In the genomic region with DNA sequence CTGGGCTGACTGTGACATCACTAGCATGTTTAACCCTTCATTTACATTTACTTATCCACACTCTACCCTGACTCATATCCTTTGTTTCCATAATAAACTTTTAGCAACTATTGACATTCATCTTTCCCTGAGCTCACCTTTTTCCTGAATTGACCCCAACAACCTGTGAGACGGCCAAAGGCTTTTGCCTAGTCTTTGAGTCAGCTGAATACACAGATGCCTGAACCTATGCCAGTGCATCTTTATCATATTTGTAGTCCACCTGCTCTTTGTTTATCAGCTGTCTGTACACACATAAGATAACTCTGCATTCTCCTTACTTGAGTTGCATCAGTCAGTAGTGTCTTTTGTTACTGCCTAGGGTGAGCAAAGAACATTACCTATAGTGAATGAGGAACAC, we compare ENCODE assay signal across 20 cellular contexts.
A peak's percentile ranks its signal among the peaks of the same experiment; 100 is the strongest.
DNase-seq lines count a peak whose midpoint lies in the region; ATAC-seq and TF ChIP-seq lines count a peak whose summit lies in the region.
"Had no signal": no experiment of that assay in that cellular context is flagged by ENCODE, and none has a peak within 500 bp of the region (broad histone marks: within the 10 kb centered on the region; RNA-seq: fewer than 3 reads in every experiment).

No MANE protein-coding gene starts in this region.

- TF ChIP-seq CTCF in Caco-2 (IDR thresholded peaks at IDR 0.05; ENCODE audit: insufficient read depth in 1 of 2, low read depth in 1 of 2, low read length in 1 of 2, severe bottlenecking in 1 of 2, unreplicated experiment in 1 of 2) (no peak), LNCaP clone FGC (IDR thresholded peaks at IDR 0.05; ENCODE audit: control insufficient read depth, extremely low read depth, insufficient read depth) (no peak)

- CTCF ChIA-PET in Caco-2 (lab: Charles Lee) = no interaction called here

- H3K4me2 ChIP-seq in GM23248 (ENCODE audit: unreplicated experiment) = no peak overlapping the region

- no peak overlapping the region for H3K9ac ChIP-seq in GM23248

- WGBS in GM23248 (ENCODE audit: low coverage in 1 of 2, low lambda C conversion rate in 2 of 2, missing lambda C conversion rate in 2 of 2), 2 experiments = 86 to 91% methylated on average over 1 of the region's 1 CpG

- H3K27me3 ChIP-seq in Caco-2 (replicated peaks; ENCODE audit: control insufficient read depth, insufficient read depth, low read length) (no peaks in the 10 kb centered on the region), GM23248 (replicated peaks; ENCODE audit: insufficient read depth) (no peaks in the 10 kb centered on the region)

- no peak overlapping the region for H2AFZ ChIP-seq in GM23248

- POLR2A ChIA-PET in Caco-2 (lab: Charles Lee) = interaction anchor here (0.5 kb wide), 1 partner anchor 1760 kb away, joined by 4 read pairs; the partner anchor contains the start of gene DELE1

- no peaks in the 10 kb centered on the region for H4K20me1 ChIP-seq in GM23248 (ENCODE audit: insufficient read depth)

- in situ Hi-C loops in GM23248 (cut with MboI) = no loop called here

- H3K36me3 ChIP-seq in Caco-2 (ENCODE audit: control insufficient read depth, insufficient read depth, low read length) = no peaks in the 10 kb centered on the region
- no peaks in the 10 kb centered on the region for H3K36me3 ChIP-seq in GM23248 (ENCODE audit: low read depth)

- peaks cover 39% of the 10 kb centered on the region for H3K4me1 ChIP-seq in Caco-2
- H3K4me1 ChIP-seq in GM23248 (ENCODE audit: insufficient read depth) = peaks cover 23% of the 10 kb centered on the region

- H3K36me3 Mint-ChIP-seq in Caco-2 (ENCODE audit: insufficient read depth, unreplicated experiment) = no peaks in the 10 kb centered on the region
- H3K36me3 Mint-ChIP-seq: CD8-positive, alpha-beta T cell; T-cell had no signal

- BruUV-seq in Caco-2 (replicated peaks; lab: Mats Ljungman, UMichigan) = no TSS peak

- peaks cover 32% of the 10 kb centered on the region for H3K4me1 Mint-ChIP-seq in Caco-2 (ENCODE audit: low read depth, unreplicated experiment)
- H3K4me1 Mint-ChIP-seq: T-cell had no signal

- H3K27ac ChIP-seq in GM23248 = no peak overlapping the region
- H3K27ac ChIP-seq: C4-2B, HL-60 had no signal

- H3K27me3 Mint-ChIP-seq in Caco-2 (ENCODE audit: insufficient read depth, unreplicated experiment) = no peaks in the 10 kb centered on the region
- H3K27me3 Mint-ChIP-seq: B cell, T-cell had no signal

- H3F3A ChIP-seq in GM23248 (ENCODE audit: insufficient read depth) = 0 out of 2 replicates have a peak, but pooled peaks cover 4% of the 10 kb centered on the region

- H3K27ac Mint-ChIP-seq in Caco-2 (ENCODE audit: unreplicated experiment) = peak overlapping the region; percentile 84
- H3K27ac Mint-ChIP-seq: B cell; CD8-positive, alpha-beta T cell; T-cell had no signal

- H3K4me3 ChIP-seq in Caco-2 (ENCODE audit: low read depth, low read length) (no peak overlapping the region), LNCaP clone FGC (ENCODE audit: low read depth, low read length) (no peak overlapping the region), GM23248 (no peak overlapping the region)

- H3K4me3 Mint-ChIP-seq in Caco-2 (ENCODE audit: unreplicated experiment) = no peak overlapping the region
- H3K4me3 Mint-ChIP-seq: B cell; CD8-positive, alpha-beta T cell; T-cell had no signal

- intact Hi-C loops in Caco-2 (cut with micrococcal nuclease; ENCODE audit: unreplicated experiment) = loop anchor here (1.0 to 5.0 kb wide), 3 partner anchors 24 to 281 kb away; partner anchors contain the start of gene NR3C1

- H3K9me2 ChIP-seq in GM23248 (ENCODE audit: insufficient read depth) = no peaks in the 10 kb centered on the region

- H3K9me3 Mint-ChIP-seq in Caco-2 (ENCODE audit: unreplicated experiment) = peaks cover 14% of the 10 kb centered on the region
- H3K9me3 Mint-ChIP-seq: CD8-positive, alpha-beta T cell; T-cell had no signal

- no peak for ATAC-seq in GM19351 (IDR thresholded peaks at IDR 0.05; ENCODE audit: unreplicated experiment)
- ATAC-seq: CD8-positive, alpha-beta T cell; T-cell had no signal

- H3K9me3 ChIP-seq in Caco-2 (no peaks in the 10 kb centered on the region), GM23248 (ENCODE audit: low read depth) (no peaks in the 10 kb centered on the region)

- H3K79me2 ChIP-seq in GM23248 (ENCODE audit: insufficient read depth) = no peaks in the 10 kb centered on the region

- DNase-seq in Caco-2 (peak; percentile 48 to 55), LNCaP clone FGC (ENCODE audit: low read depth) (peak; percentile 77), SHP77 treated with DMSO at 0.1 percent for 48 hours (lab: John Stamatoyannopoulos, UW) (peak; percentile 9), kidney tubule cell (ENCODE audit: low spot score) (peak; percentile 15), NCI-H1436 (lab: John Stamatoyannopoulos, UW) (no peak), dedifferentiated amniotic fluid mesenchymal stem cell (ENCODE audit: extremely low spot score) (no peak), GM23248 (no peak)
- DNase-seq: Calu3; CD8-positive, alpha-beta T cell; H7; Karpas-422; NCI-H1092 treated with DMSO at 0.1 percent for 48 hours; NCI-H1436 treated with DMSO at 0.1 percent for 48 hours; NCI-H2029 treated with DMSO at 0.1 percent for 48 hours; NCI-H526; T-cell had no signal

Comparison
In these comparisons a context has a peak if more than half of its experiments do, and no peak if none do; other contexts are left out.
1. DNase-seq: peak in Caco-2 (2 of 2), LNCaP clone FGC (single experiment), SHP77 treated with DMSO at 0.1 percent for 48 hours (single experiment) and kidney tubule cell (single experiment); none in NCI-H1436 (single experiment), dedifferentiated amniotic fluid mesenchymal stem cell (single experiment) and GM23248 (single experiment).